In genomic region chr18:78638889-78639596, GRCh38 we compare ENCODE assay signal across 18 cellular contexts.
DNase-seq lines count a peak whose midpoint lies in the region; ATAC-seq and TF ChIP-seq lines count a peak whose summit lies in the region.
"Had no signal": no experiment of that assay in that cellular context is flagged by ENCODE, and none has a peak within 500 bp of the region (broad histone marks: within the 10 kb centered on the region; RNA-seq: fewer than 3 reads in every experiment).

No MANE protein-coding gene starts in this region.

- no peak for TF ChIP-seq POLR2A in NB4 (IDR thresholded peaks at IDR 0.05; ENCODE audit: extremely low read depth, insufficient read length)

- no peak overlapping the region for H3K4me3 ChIP-seq in NB4 (ENCODE audit: low read depth, low read length)
- H3K4me3 ChIP-seq: GM12878, lung had no signal

- H3K4me1 Mint-ChIP-seq in effector memory CD8-positive, alpha-beta T cell (ENCODE audit: low read depth in 2 of 2), result peaks cover 20 to 41% of the 10 kb centered on the region in 2 donors

- H3K27ac Mint-ChIP-seq in effector memory CD8-positive, alpha-beta T cell, result peak overlapping the region; percentile 64 to 81
- H3K27ac Mint-ChIP-seq: activated CD4-positive, alpha-beta memory T cell treated with anti-CD3 and anti-CD28 coated beads, Interleukin-2, amount 10 ng/mL, durations not matched to agents 7 days and 5 days; activated naive CD4-positive, alpha-beta T cell treated with anti-CD3 and anti-CD28 coated beads, Interleukin-2, amount 10 ng/mL, durations not matched to agents 7 days and 5 days had no signal

- ATAC-seq in effector memory CD8-positive, alpha-beta T cell (replicated peaks), result no peak
- no peak for ATAC-seq in HG02970 (IDR thresholded peaks at IDR 0.05; ENCODE audit: low FRiP score, unreplicated experiment)
- ATAC-seq: GM12878; naive thymus-derived CD4-positive, alpha-beta T cell; T-cell had no signal

- H3K27me3 Mint-ChIP-seq in effector memory CD8-positive, alpha-beta T cell, result peaks cover 0 to 8% of the 10 kb centered on the region in 2 donors
- H3K27me3 Mint-ChIP-seq: activated CD4-positive, alpha-beta memory T cell treated with anti-CD3 and anti-CD28 coated beads, Interleukin-2, amount 10 ng/mL, durations not matched to agents 7 days and 5 days; activated naive CD4-positive, alpha-beta T cell treated with anti-CD3 and anti-CD28 coated beads, Interleukin-2, amount 10 ng/mL, durations not matched to agents 7 days and 5 days; naive thymus-derived CD4-positive, alpha-beta T cell had no signal

- H3K9me3 Mint-ChIP-seq in effector memory CD8-positive, alpha-beta T cell, result peaks cover 3 to 15% of the 10 kb centered on the region in 2 donors

- TF ChIP-seq CTCF in NB4 (IDR thresholded peaks at IDR 0.05; ENCODE audit: low read depth, low read length), result no peak

- H3K4me3 Mint-ChIP-seq in effector memory CD8-positive, alpha-beta T cell, result no peak overlapping the region
- H3K4me3 Mint-ChIP-seq: activated CD4-positive, alpha-beta memory T cell treated with anti-CD3 and anti-CD28 coated beads, Interleukin-2, amount 10 ng/mL, durations not matched to agents 7 days and 5 days; activated naive CD4-positive, alpha-beta T cell treated with anti-CD3 and anti-CD28 coated beads, Interleukin-2, amount 10 ng/mL, durations not matched to agents 7 days and 5 days; T-cell had no signal

- H3K36me3 Mint-ChIP-seq in effector memory CD8-positive, alpha-beta T cell (ENCODE audit: insufficient read depth), result peaks cover 4% of the 10 kb centered on the region
- H3K36me3 Mint-ChIP-seq: T-cell had no signal

- DNase-seq in NCI-H510A treated with DMSO at 0.1 percent for 48 hours (lab: John Stamatoyannopoulos, UW), result peak; percentile 32
- no peak for DNase-seq in NCI-H510A (lab: John Stamatoyannopoulos, UW)
- DNase-seq in NB4 (ENCODE audit: low read depth), result peak; percentile 37
- DNase-seq in effector memory CD8-positive, alpha-beta T cell, result no peak
- peak; percentile 44 for DNase-seq in retina
- no peak for DNase-seq in stimulated activated CD4-positive, alpha-beta T cell treated with anti-CD3 and anti-CD28 coated beads, Interleukin-12 subunit alpha, Interleukin-12 subunit beta, amount 100 ng/mL, for 4 hours
- DNase-seq in midbrain (lab: John Stamatoyannopoulos, UW), result no peak
- DNase-seq: activated CD4-positive, alpha-beta memory T cell treated with anti-CD3 and anti-CD28 coated beads, Interleukin-2, amount 10 ng/mL, durations not matched to agents 7 days and 5 days; activated naive CD4-positive, alpha-beta T cell treated with anti-CD3 and anti-CD28 coated beads, Interleukin-2, amount 10 ng/mL, durations not matched to agents 7 days and 5 days; activated T-cell treated with anti-CD3 and anti-CD28 coated beads, Interleukin-2, amount 50 U/mL, for 1 hour; GDM1; naive thymus-derived CD4-positive, alpha-beta T cell; NCI-H2029; NCI-H526 treated with DMSO at 0.1 percent for 48 hours; T-cell had no signal

Comparison
In these comparisons a context has a peak if more than half of its experiments do, and no peak if none do; other contexts are left out.
1. DNase-seq: peak in NCI-H510A treated with DMSO at 0.1 percent for 48 hours (single experiment), NB4 (single experiment) and retina (single experiment); none in NCI-H510A (single experiment), effector memory CD8-positive, alpha-beta T cell (0 of 3), stimulated activated CD4-positive, alpha-beta T cell treated with anti-CD3 and anti-CD28 coated beads, Interleukin-12 subunit alpha, Interleukin-12 subunit beta, amount 100 ng/mL, for 4 hours (single experiment) and midbrain (single experiment).